ENCODE assay signal across 16 cellular contexts in the genomic region with DNA sequence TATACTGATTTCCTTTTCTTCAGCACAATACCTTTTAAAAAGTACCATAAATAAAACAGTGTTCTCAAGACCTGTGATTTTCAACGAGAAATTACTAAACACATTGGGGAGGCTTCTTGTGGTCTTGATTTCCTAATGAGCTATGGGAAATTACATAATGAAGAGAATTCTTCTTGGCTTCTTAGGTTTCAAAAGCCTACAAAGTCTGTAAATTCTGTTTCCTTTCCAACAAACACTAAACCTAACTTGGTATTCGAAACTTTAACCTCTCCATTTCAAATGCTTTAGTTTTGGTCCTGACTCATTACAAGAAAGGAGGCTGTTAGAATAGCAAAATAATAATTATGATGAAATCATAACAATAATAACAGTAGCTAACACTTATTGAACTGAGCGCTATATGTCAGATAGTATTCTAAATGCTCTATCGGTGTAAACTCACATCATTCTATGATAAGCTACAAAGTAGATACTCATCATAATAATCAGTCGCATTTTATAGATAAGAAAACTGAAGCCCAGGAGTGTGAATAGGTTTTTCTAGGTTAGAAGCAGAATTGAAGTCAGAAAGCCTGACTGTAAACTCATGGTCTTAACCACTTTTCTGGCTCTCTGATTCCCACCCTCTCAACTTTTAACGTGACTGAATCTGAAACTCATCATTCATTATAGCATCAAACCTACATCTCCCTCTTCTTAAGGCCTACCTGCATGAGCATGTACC.
DNase-seq lines count a peak whose midpoint lies in the region; ATAC-seq lines count a peak whose summit lies in the region.
"Had no signal": no experiment of that assay in that cellular context is flagged by ENCODE, and none has a peak within 500 bp of the region (broad histone marks: within the 10 kb centered on the region; RNA-seq: fewer than 3 reads in every experiment).

No MANE protein-coding gene starts in this region.

- no peak overlapping the region for H2BK12ac ChIP-seq in neuronal stem cell (ENCODE audit: low read length)

- H3K9ac ChIP-seq in adipocyte (ENCODE audit: low read length): no peak overlapping the region
- H3K9ac ChIP-seq in neuronal stem cell (ENCODE audit: low read depth, low read length, poor library complexity): no peak overlapping the region

- H2BK120ac ChIP-seq in neuronal stem cell (ENCODE audit: low read depth, low read length): no peak overlapping the region

- H3K27ac ChIP-seq in neuronal stem cell (replicated peaks; ENCODE audit: low read length): no peak overlapping the region
- H3K27ac ChIP-seq: epithelial cell of prostate, upper lobe of left lung had no signal

- no peaks in the 10 kb centered on the region for H3K79me1 ChIP-seq in neuronal stem cell (ENCODE audit: low read depth, low read length)

- DNase-seq in GF-D8 (lab: John Stamatoyannopoulos, UW): peak; percentile 77
- DNase-seq in adipocyte (ENCODE audit: low read depth): peak; percentile 9
- DNase-seq in DMS 273 treated with DMSO at 0.1 percent for 48 hours (lab: John Stamatoyannopoulos, UW): no peak
- no peak for DNase-seq in NCI-H187 (lab: John Stamatoyannopoulos, UW)
- no peak for DNase-seq in neuronal stem cell (ENCODE audit: low spot score)
- DNase-seq: activated naive CD8-positive, alpha-beta T cell treated with anti-CD3 and anti-CD28 coated beads, Interleukin-2, amount 10 ng/mL, durations not matched to agents 7 days and 5 days; DMS53; HFFc6; NCI-H2081 treated with DMSO at 0.1 percent for 48 hours; NCI-H774; SHP77; upper lobe of left lung had no signal

- H4K91ac ChIP-seq in neuronal stem cell (ENCODE audit: low read depth, low read length, poor library complexity): no peak overlapping the region

- H3K4me1 ChIP-seq in adipocyte (ENCODE audit: control insufficient read depth, insufficient read depth, low read length) (peaks cover 3% of the 10 kb centered on the region), neuronal stem cell (ENCODE audit: control insufficient read depth in 2 of 2, insufficient read depth in 1 of 2, low read depth in 1 of 2, low read length in 2 of 2) (no peaks in the 10 kb centered on the region)
- H3K4me1 ChIP-seq: upper lobe of left lung had no signal

- no peak overlapping the region for H3K4me3 ChIP-seq in adipocyte (ENCODE audit: low read length)
- H3K4me3 ChIP-seq in neuronal stem cell (ENCODE audit: low read length in 2 of 2): no peak overlapping the region
- H3K4me3 ChIP-seq: upper lobe of left lung had no signal

- no peak overlapping the region for H2BK15ac ChIP-seq in neuronal stem cell (ENCODE audit: low read length)

- H2BK5ac ChIP-seq in neuronal stem cell (ENCODE audit: low read length): no peak overlapping the region

- H3K14ac ChIP-seq in neuronal stem cell (ENCODE audit: low read length): no peak overlapping the region

- H4K8ac ChIP-seq in neuronal stem cell (ENCODE audit: low read depth, low read length): no peak overlapping the region

- no peak overlapping the region for H3K18ac ChIP-seq in neuronal stem cell (ENCODE audit: low read length)

- no peaks in the 10 kb centered on the region for H3K9me3 ChIP-seq in adipocyte (ENCODE audit: control insufficient read depth, low read length)
- no peaks in the 10 kb centered on the region for H3K9me3 ChIP-seq in neuronal stem cell (replicated peaks in 1 of 2; ENCODE audit: control insufficient read depth in 2 of 2, insufficient read depth in 1 of 2, low read depth in 1 of 2, low read length in 2 of 2)
- H3K9me3 ChIP-seq: upper lobe of left lung had no signal

- ATAC-seq in GM19463 (IDR thresholded peaks at IDR 0.05; ENCODE audit: unreplicated experiment): peak; percentile 76
- ATAC-seq in HG03439 (IDR thresholded peaks at IDR 0.05; ENCODE audit: unreplicated experiment): peak; percentile 76
- no peak for ATAC-seq in HG03457 (IDR thresholded peaks at IDR 0.05; ENCODE audit: unreplicated experiment)

- WGBS in neuronal stem cell (ENCODE audit: extremely low coverage in 2 of 2, insufficient read length in 2 of 2, insufficient replicate concordance in 1 of 2), 2 donors: no CpG with 5 or more reads among the region's 6 CpGs

- no peak overlapping the region for H3K4me2 ChIP-seq in neuronal stem cell (ENCODE audit: insufficient read depth, low read length, poor library complexity, severe bottlenecking)

- H3K27me3 ChIP-seq in adipocyte (replicated peaks; ENCODE audit: control insufficient read depth, insufficient read depth, low read length) (no peaks in the 10 kb centered on the region), neuronal stem cell (ENCODE audit: control insufficient read depth in 3 of 3, insufficient read depth in 3 of 3, low read depth in 1 of 3, low read length in 3 of 3) (no peaks in the 10 kb centered on the region)
- H3K27me3 ChIP-seq: upper lobe of left lung had no signal

- H2AK5ac ChIP-seq in neuronal stem cell (ENCODE audit: low read depth, low read length): no peak overlapping the region

- no peak overlapping the region for H3K4ac ChIP-seq in neuronal stem cell (ENCODE audit: low read length)

- H3K36me3 ChIP-seq in adipocyte (ENCODE audit: control insufficient read depth, insufficient read depth, low read length, severe bottlenecking): no peaks in the 10 kb centered on the region
- H3K36me3 ChIP-seq in neuronal stem cell (replicated peaks in 1 of 2; ENCODE audit: control insufficient read depth in 2 of 2, insufficient read depth in 2 of 2, low read length in 2 of 2): no peaks in the 10 kb centered on the region
- H3K36me3 ChIP-seq: upper lobe of left lung had no signal

- no peak overlapping the region for H2AFZ ChIP-seq in neuronal stem cell (ENCODE audit: low read length)

- no peak overlapping the region for H3K23ac ChIP-seq in neuronal stem cell (ENCODE audit: low read depth, low read length, poor library complexity)

Comparison
In these comparisons a context has a peak if more than half of its experiments do, and no peak if none do; other contexts are left out.
1. DNase-seq: peak in GF-D8 (single experiment) and adipocyte (single experiment); none in DMS 273 treated with DMSO at 0.1 percent for 48 hours (single experiment), NCI-H187 (0 of 2) and neuronal stem cell (single experiment).